21 cellular contexts compared by ENCODE assay signal in the genomic region with DNA sequence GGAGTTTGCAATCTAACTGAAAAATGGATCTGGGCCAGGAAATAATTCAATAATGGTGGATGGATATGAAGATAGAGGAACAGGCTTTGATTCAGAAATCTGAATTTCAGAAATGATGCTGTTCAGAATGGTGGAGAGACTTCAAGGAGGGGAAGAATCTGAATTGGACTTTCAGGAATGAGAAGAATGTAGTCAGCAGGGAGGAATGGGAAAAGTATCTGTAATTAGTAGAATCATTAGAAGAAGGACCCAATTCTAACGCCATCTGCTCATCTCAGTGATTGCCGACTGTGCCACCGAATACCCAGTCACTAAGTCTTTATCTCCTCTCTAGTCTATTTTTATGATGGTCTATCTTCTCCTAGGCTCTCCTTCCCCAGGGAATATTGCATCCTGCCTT.
A peak's percentile ranks its signal among the peaks of the same experiment; 100 is the strongest.
DNase-seq lines count a peak whose midpoint lies in the region; ATAC-seq and TF ChIP-seq lines count a peak whose summit lies in the region.
"Had no signal": no experiment of that assay in that cellular context is flagged by ENCODE, and none has a peak within 500 bp of the region (broad histone marks: within the 10 kb centered on the region; RNA-seq: fewer than 3 reads in every experiment).

No MANE protein-coding gene starts in this region.

- H3K9me2 ChIP-seq in GM23338 (ENCODE audit: insufficient read depth), result peaks cover 6% of the 10 kb centered on the region; the same call in 1 of the 2 replicates
- H3K9me2 ChIP-seq: SK-N-SH had no signal

- no peaks in the 10 kb centered on the region for H3F3A ChIP-seq in GM23338 (replicated peaks; ENCODE audit: low read depth)

- H3K36me3 Mint-ChIP-seq in GM23338 (ENCODE audit: low read depth), result no peaks in the 10 kb centered on the region
- H3K36me3 Mint-ChIP-seq: CD8-positive, alpha-beta T cell had no signal

- H2AK5ac ChIP-seq in mesenchymal stem cell (ENCODE audit: low read length, severe bottlenecking), result no peak overlapping the region

- ATAC-seq in GM23338, result no peak
- ATAC-seq: CD8-positive, alpha-beta T cell; Panc1 had no signal

- no peak overlapping the region for H2BK5ac ChIP-seq in mesenchymal stem cell (ENCODE audit: low read depth, low read length, poor library complexity, severe bottlenecking)

- H2BK120ac ChIP-seq in mesenchymal stem cell (ENCODE audit: low read depth, low read length), result no peak overlapping the region

- H3K4me3 ChIP-seq in GM23338, result no peak overlapping the region
- H3K4me3 ChIP-seq in mesenchymal stem cell (ENCODE audit: insufficient read depth in 1 of 2, low read depth in 1 of 2, low read length in 2 of 2), result no peak overlapping the region

- H3K9ac ChIP-seq in mesenchymal stem cell (ENCODE audit: low read length), result peak overlapping the region; percentile 93
- H3K9ac ChIP-seq: SK-N-SH had no signal

- H3K27ac ChIP-seq in GM23338 (ENCODE audit: low read depth), result no peak overlapping the region
- no peak overlapping the region for H3K27ac ChIP-seq in mesenchymal stem cell (ENCODE audit: low read length, poor library complexity, severe bottlenecking)
- peak overlapping the region; percentile 40 for H3K27ac ChIP-seq in temporal lobe (ENCODE audit: low read depth, low read length)

- H3K36me3 ChIP-seq in GM23338 (ENCODE audit: insufficient read depth) (no peaks in the 10 kb centered on the region), mesenchymal stem cell (ENCODE audit: control insufficient read depth in 1 of 2, insufficient read depth in 2 of 2, low read depth in 1 of 2, low read length in 2 of 2) (no peaks in the 10 kb centered on the region)

- no peaks in the 10 kb centered on the region for H3K79me2 ChIP-seq in GM23338 (replicated peaks; ENCODE audit: insufficient read depth)

- H3K23ac ChIP-seq in mesenchymal stem cell (ENCODE audit: low read length in 2 of 2), result no peak overlapping the region

- no peaks in the 10 kb centered on the region; the same call in 1 of the 3 replicates for H3K9me3 Mint-ChIP-seq in GM23338
- H3K9me3 Mint-ChIP-seq: CD8-positive, alpha-beta T cell had no signal

- no peaks in the 10 kb centered on the region for H3K79me1 ChIP-seq in mesenchymal stem cell (replicated peaks; ENCODE audit: low read length, poor library complexity, severe bottlenecking)

- H2AFZ ChIP-seq in GM23338 (no peak overlapping the region), mesenchymal stem cell (ENCODE audit: low read depth, low read length) (no peak overlapping the region)

- no peak overlapping the region for H3K14ac ChIP-seq in mesenchymal stem cell (ENCODE audit: low read length in 2 of 2)

- no peaks in the 10 kb centered on the region for H4K20me1 ChIP-seq in GM23338 (replicated peaks; ENCODE audit: insufficient read depth)

- no peak overlapping the region for H3K18ac ChIP-seq in mesenchymal stem cell (ENCODE audit: low read depth in 1 of 2, low read length in 2 of 2)

- H2BK12ac ChIP-seq in mesenchymal stem cell (ENCODE audit: low read length in 2 of 2), result no peak overlapping the region

- H3K4me2 ChIP-seq in GM23338 (0 out of 2 replicates have a peak overlapping the region, but pooled peaks have one; percentile 11), mesenchymal stem cell (ENCODE audit: low read length, poor library complexity, severe bottlenecking) (no peak overlapping the region)
- H3K4me2 ChIP-seq: SK-N-SH had no signal

- peak overlapping the region in 1 of 2 experiments; percentile 16 for H3K4ac ChIP-seq in mesenchymal stem cell (ENCODE audit: low read depth in 1 of 2, low read length in 2 of 2)

- no peak overlapping the region for H2BK15ac ChIP-seq in mesenchymal stem cell (ENCODE audit: low read depth, poor library complexity, severe bottlenecking)

- no peak for TF ChIP-seq CTCF in GM23338 (conservative IDR thresholded peaks at IDR 0.05; ENCODE audit: low read depth in 2 of 2)

- no peaks in the 10 kb centered on the region for H3K27me3 ChIP-seq in GM23338 (ENCODE audit: insufficient read depth)
- H3K27me3 ChIP-seq in mesenchymal stem cell (ENCODE audit: control insufficient read depth in 1 of 2, insufficient read depth in 1 of 2, low read length in 2 of 2), result no peaks in the 10 kb centered on the region

- H3K9me3 ChIP-seq in mesenchymal stem cell (ENCODE audit: control insufficient read depth, low read length), result no peaks in the 10 kb centered on the region
- H3K9me3 ChIP-seq: SK-N-SH had no signal

- peaks cover 4% of the 10 kb centered on the region for H3K27me3 Mint-ChIP-seq in GM23338 (ENCODE audit: insufficient read depth, low read depth, poor library complexity)

- no peak overlapping the region for H3K27ac Mint-ChIP-seq in GM23338
- H3K27ac Mint-ChIP-seq: CD8-positive, alpha-beta T cell had no signal

- DNase-seq in GM23338 (ENCODE audit: low spot score) (peak; percentile 25), NCI-H526 treated with DMSO at 0.1 percent for 48 hours (lab: John Stamatoyannopoulos, UW) (peak; percentile 12), mesenchymal stem cell (no peak), GM19240 (ENCODE audit: insufficient read length, low spot score) (no peak), GOT3 (lab: John Stamatoyannopoulos, UW) (no peak), NCI-H2107 treated with DMSO at 0.1 percent for 48 hours (lab: John Stamatoyannopoulos, UW; ENCODE audit: unreplicated experiment) (no peak)
- DNase-seq: C1 segment of cervical spinal cord; CD8-positive, alpha-beta T cell; DMS53; GDM1; HCEC 1CT; KG1; NCI-H1092 treated with DMSO at 0.1 percent for 48 hours; NCI-H1436 treated with DMSO at 0.1 percent for 48 hours; NCI-H1930; NCI-H2171; NCI-H748 treated with DMSO at 0.1 percent for 48 hours; SIG-M5; SK-N-SH had no signal

- H4K8ac ChIP-seq in mesenchymal stem cell (ENCODE audit: low read length), result no peak overlapping the region

- peaks cover 10% of the 10 kb centered on the region; the same call in 2 of the 3 replicates for H3K4me1 Mint-ChIP-seq in GM23338

- H3K4me1 ChIP-seq in GM23338 (ENCODE audit: insufficient read depth) (0 out of 2 replicates have a peak, but pooled peaks cover 11% of the 10 kb centered on the region), mesenchymal stem cell (ENCODE audit: control insufficient read depth, insufficient read depth, low read depth, low read length) (no peaks in the 10 kb centered on the region)

- H3K4me3 Mint-ChIP-seq in GM23338, result no peak overlapping the region
- H3K4me3 Mint-ChIP-seq: CD8-positive, alpha-beta T cell had no signal

- no peak overlapping the region for H4K91ac ChIP-seq in mesenchymal stem cell (ENCODE audit: low read length)

- WGBS in mesenchymal stem cell, result 64% methylated on average over 3 of the region's 3 CpGs

TF ChIP-seq in GM23338, 12 proteins besides CTCF, POLR2A, EP300 and RAD21:
- TF ChIP-seq JUNB (IDR thresholded peaks at IDR 0.05; ENCODE audit: unreplicated experiment) (no peak), CREB1 (CRISPR knock-in tag; IDR thresholded peaks at IDR 0.05; ENCODE audit: low read depth) (no peak), ZNF331 (CRISPR knock-in tag; IDR thresholded peaks at IDR 0.05; ENCODE audit: low read depth) (no peak), EZH2phosphoT487 (IDR thresholded peaks at IDR 0.05; ENCODE audit: unreplicated experiment) (no peak), EZH2 (IDR thresholded peaks at IDR 0.05; ENCODE audit: low read depth, unreplicated experiment) (no peak)
- TF ChIP-seq, protein P1, sequence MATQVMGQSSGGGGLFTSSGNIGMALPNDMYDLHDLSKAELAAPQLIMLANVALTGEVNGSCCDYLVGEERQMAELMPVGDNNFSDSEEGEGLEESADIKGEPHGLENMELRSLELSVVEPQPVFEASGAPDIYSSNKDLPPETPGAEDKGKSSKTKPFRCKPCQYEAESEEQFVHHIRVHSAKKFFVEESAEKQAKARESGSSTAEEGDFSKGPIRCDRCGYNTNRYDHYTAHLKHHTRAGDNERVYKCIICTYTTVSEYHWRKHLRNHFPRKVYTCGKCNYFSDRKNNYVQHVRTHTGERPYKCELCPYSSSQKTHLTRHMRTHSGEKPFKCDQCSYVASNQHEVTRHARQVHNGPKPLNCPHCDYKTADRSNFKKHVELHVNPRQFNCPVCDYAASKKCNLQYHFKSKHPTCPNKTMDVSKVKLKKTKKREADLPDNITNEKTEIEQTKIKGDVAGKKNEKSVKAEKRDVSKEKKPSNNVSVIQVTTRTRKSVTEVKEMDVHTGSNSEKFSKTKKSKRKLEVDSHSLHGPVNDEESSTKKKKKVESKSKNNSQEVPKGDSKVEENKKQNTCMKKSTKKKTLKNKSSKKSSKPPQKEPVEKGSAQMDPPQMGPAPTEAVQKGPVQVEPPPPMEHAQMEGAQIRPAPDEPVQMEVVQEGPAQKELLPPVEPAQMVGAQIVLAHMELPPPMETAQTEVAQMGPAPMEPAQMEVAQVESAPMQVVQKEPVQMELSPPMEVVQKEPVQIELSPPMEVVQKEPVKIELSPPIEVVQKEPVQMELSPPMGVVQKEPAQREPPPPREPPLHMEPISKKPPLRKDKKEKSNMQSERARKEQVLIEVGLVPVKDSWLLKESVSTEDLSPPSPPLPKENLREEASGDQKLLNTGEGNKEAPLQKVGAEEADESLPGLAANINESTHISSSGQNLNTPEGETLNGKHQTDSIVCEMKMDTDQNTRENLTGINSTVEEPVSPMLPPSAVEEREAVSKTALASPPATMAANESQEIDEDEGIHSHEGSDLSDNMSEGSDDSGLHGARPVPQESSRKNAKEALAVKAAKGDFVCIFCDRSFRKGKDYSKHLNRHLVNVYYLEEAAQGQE (IDR thresholded peaks at IDR 0.05; ENCODE audit: unreplicated experiment), result no peak

Comparison
In these comparisons a context has a peak if more than half of its experiments do, and no peak if none do; other contexts are left out.
1. DNase-seq: peak in GM23338 (single experiment) and NCI-H526 treated with DMSO at 0.1 percent for 48 hours (single experiment); none in mesenchymal stem cell (single experiment), GM19240 (single experiment), GOT3 (single experiment) and NCI-H2107 treated with DMSO at 0.1 percent for 48 hours (single experiment).